Comparison of ENCODE assay signal across 11 cellular contexts in the genomic region with DNA sequence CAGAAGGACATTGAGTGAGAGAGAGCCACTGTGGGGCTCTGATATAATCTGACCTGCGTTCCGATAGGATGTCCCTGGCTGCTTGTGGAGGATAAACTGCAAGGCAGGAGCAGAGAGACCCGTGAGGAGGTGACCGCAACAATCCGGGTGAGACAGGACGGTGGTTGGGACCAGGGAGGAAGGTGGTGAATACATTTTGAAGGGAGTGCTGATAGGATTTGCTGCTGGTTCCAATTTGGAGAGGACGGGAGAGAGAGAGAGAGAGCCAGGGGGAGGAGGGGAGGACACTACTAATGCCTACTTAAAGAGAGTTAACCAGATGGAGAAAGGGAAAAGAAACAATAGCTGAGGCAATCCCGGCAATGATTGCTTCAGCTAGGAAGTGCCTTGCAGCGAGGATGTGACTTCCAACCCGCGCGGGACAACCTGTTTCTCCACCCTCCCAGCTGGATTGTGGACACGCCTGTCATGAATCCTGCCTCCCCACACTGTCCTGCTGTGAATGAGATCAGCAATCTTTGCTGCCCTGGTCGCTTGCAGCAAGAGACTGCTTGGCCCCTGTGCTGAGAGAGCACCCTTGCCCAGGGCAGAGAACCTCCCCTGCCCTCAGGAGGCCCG.
DNase-seq lines count a peak whose midpoint lies in the region; ATAC-seq, FAIRE-seq and TF ChIP-seq lines count a peak whose summit lies in the region.
"Had no signal": no experiment of that assay in that cellular context is flagged by ENCODE, and none has a peak within 500 bp of the region (broad histone marks: within the 10 kb centered on the region; RNA-seq: fewer than 3 reads in every experiment).

No MANE protein-coding gene starts in this region.

- H2BK5ac ChIP-seq in H1 (ENCODE audit: low read depth, low read length) = peak overlapping the region; percentile 79

- peak; percentile 52 for FAIRE-seq in H1 (lab: Jason Lieb, UNC)

- H3K4me3 ChIP-seq in H1 (ENCODE audit: extremely low read depth in 1 of 4, insufficient read depth in 2 of 4, low read depth in 3 of 4, low read length in 4 of 4) (peak overlapping the region in 2 of 4 experiments; percentile 5 to 46; a peak in 3 of 8 replicates), neural progenitor cell (peak overlapping the region; percentile 12)

- peaks cover 0 to 6% (median under 1%) of the 10 kb centered on the region in 4 experiments; a peak in 3 of 7 replicates for H3K27me3 ChIP-seq in H1 (replicated peaks in 1 of 4; ENCODE audit: control insufficient read depth in 3 of 4, extremely low read depth in 1 of 4, insufficient read depth in 3 of 4, low read length in 3 of 4)
- H3K27me3 ChIP-seq in neural progenitor cell = peaks cover 10% of the 10 kb centered on the region

- peak overlapping the region; percentile 94; the same call in 1 of the 2 replicates for H2BK15ac ChIP-seq in H1 (ENCODE audit: low read length)

- H3K27ac Mint-ChIP-seq in neural progenitor cell = peak overlapping the region; percentile 22
- no peak overlapping the region for H3K27ac Mint-ChIP-seq in activated CD8-positive, alpha-beta memory T cell treated with anti-CD3 and anti-CD28 coated beads, Interleukin-2, amount 10 ng/mL, durations not matched to agents 7 days and 5 days
- H3K27ac Mint-ChIP-seq: effector memory CD8-positive, alpha-beta T cell had no signal

- no peaks in the 10 kb centered on the region for H3K36me3 ChIP-seq in ES-I3 (ENCODE audit: insufficient read depth, low read length)
- no peaks in the 10 kb centered on the region for H3K36me3 ChIP-seq in H1 (ENCODE audit: control insufficient read depth in 2 of 4, insufficient read depth in 4 of 4, low read length in 3 of 4)
- no peaks in the 10 kb centered on the region for H3K36me3 ChIP-seq in neural progenitor cell

- no peak overlapping the region for H2BK120ac ChIP-seq in H1 (replicated peaks; ENCODE audit: low read depth, low read length)

- H4K91ac ChIP-seq in H1 (replicated peaks; ENCODE audit: insufficient read length, low read length) = peak overlapping the region; percentile 70

- peak overlapping the region; percentile 41 for H3K9ac ChIP-seq in ES-I3 (ENCODE audit: low read depth, low read length)
- H3K9ac ChIP-seq in H1 (replicated peaks in 1 of 4; ENCODE audit: extremely low read depth in 1 of 4, low read depth in 3 of 4, low read length in 3 of 4) = peak overlapping the region in 2 of 4 experiments; percentile 18 to 26; a peak in 3 of 7 replicates
- H3K9ac ChIP-seq in neural progenitor cell = no peak overlapping the region

- H3K4me1 Mint-ChIP-seq in neural progenitor cell = peaks cover 39% of the 10 kb centered on the region
- peaks cover 8% of the 10 kb centered on the region for H3K4me1 Mint-ChIP-seq in activated CD8-positive, alpha-beta memory T cell treated with anti-CD3 and anti-CD28 coated beads, Interleukin-2, amount 10 ng/mL, durations not matched to agents 7 days and 5 days

- H3K4me3 Mint-ChIP-seq in neural progenitor cell = peak overlapping the region; percentile 57
- no peak overlapping the region for H3K4me3 Mint-ChIP-seq in activated CD8-positive, alpha-beta memory T cell treated with anti-CD3 and anti-CD28 coated beads, Interleukin-2, amount 10 ng/mL, durations not matched to agents 7 days and 5 days
- H3K4me3 Mint-ChIP-seq: effector memory CD8-positive, alpha-beta T cell had no signal

- 0 out of 2 replicates have a peak, but pooled peaks cover 2% of the 10 kb centered on the region for H3K23me2 ChIP-seq in H1 (ENCODE audit: low read depth, low read length)

- peaks cover 27% of the 10 kb centered on the region for H3K9me3 Mint-ChIP-seq in neural progenitor cell
- H3K9me3 Mint-ChIP-seq in activated CD8-positive, alpha-beta memory T cell treated with anti-CD3 and anti-CD28 coated beads, Interleukin-2, amount 10 ng/mL, durations not matched to agents 7 days and 5 days (ENCODE audit: low read depth) = peaks cover 6% of the 10 kb centered on the region

- H2AK5ac ChIP-seq in H1 (ENCODE audit: low read depth, low read length) = peak overlapping the region; percentile 54; the same call in 1 of the 2 replicates

- TF ChIP-seq RAD21 in H1 (IDR thresholded peaks at IDR 0.05 in 1 of 2, conservative IDR thresholded peaks at IDR 0.05 in 1 of 2; ENCODE audit: low read depth in 2 of 2, low read length in 2 of 2) = no peak

- H4K5ac ChIP-seq in H1 (ENCODE audit: insufficient read length, low read depth, low read length) = peak overlapping the region; percentile 24

- no peak overlapping the region for H3K23ac ChIP-seq in H1 (ENCODE audit: insufficient read length)

- POLR2A ChIA-PET in H1 (lab: Charles Lee; ENCODE audit: partially characterized antibody) = interaction anchor here (0.5 to 2.4 kb wide), 14 partner anchors 9 to 249 kb away, joined by 3 to 13 read pairs (median 4); no protein-coding TSS in a partner anchor

- H2AFZ ChIP-seq in H1 (ENCODE audit: low read length) (peak overlapping the region; percentile 77), neural progenitor cell (replicated peaks) (peak overlapping the region; percentile 64)

- peak in 1 of 2 experiments; percentile 58; a peak in 2 of 3 replicates for TF ChIP-seq POLR2A in H1 (IDR thresholded peaks at IDR 0.05; ENCODE audit: control extremely low read depth in 1 of 2, low read depth in 2 of 2, low read length in 2 of 2)

- H3K79me2 ChIP-seq in H1 (ENCODE audit: control insufficient read depth in 1 of 2, insufficient read depth in 2 of 2, low read length in 2 of 2) = no peaks in the 10 kb centered on the region
- no peaks in the 10 kb centered on the region for H3K79me2 ChIP-seq in neural progenitor cell (ENCODE audit: low read depth)

- H2BK12ac ChIP-seq in H1 (ENCODE audit: low read depth, low read length) = peak overlapping the region; percentile 98

- H3K18ac ChIP-seq in H1 (ENCODE audit: extremely low read depth, low read length) = peak overlapping the region; percentile 91

- H3K27ac ChIP-seq in H1 (ENCODE audit: low read depth, low read length) (no peak overlapping the region), neural progenitor cell (no peak overlapping the region)

- H4K8ac ChIP-seq in H1 (ENCODE audit: extremely low read depth, insufficient read depth, low read length) = no peak overlapping the region; the same call in 1 of the 2 replicates

- H3K79me1 ChIP-seq in H1 (ENCODE audit: low read depth, low read length) = no peaks in the 10 kb centered on the region

- H3K4me1 ChIP-seq in ES-I3 (ENCODE audit: insufficient read depth, low read length) (peaks cover 10% of the 10 kb centered on the region; the same call in 1 of the 2 replicates), H1 (replicated peaks in 1 of 4; ENCODE audit: control insufficient read depth in 3 of 4, insufficient read depth in 4 of 4, low read length in 3 of 4) (peaks cover 2 to 11% (median 3%) of the 10 kb centered on the region in 4 experiments; a peak in 5 of 7 replicates), neural progenitor cell (peaks cover 13% of the 10 kb centered on the region)

- peak overlapping the region; percentile 56; the same call in 1 of the 2 replicates for H2BK20ac ChIP-seq in H1 (ENCODE audit: low read length)

- DNase-seq in NCI-H524 treated with DMSO at 0.1 percent for 48 hours (lab: John Stamatoyannopoulos, UW) (peak; percentile 27), H1 (ENCODE audit: low read depth in 1 of 2, low spot score in 2 of 2) (peak; percentile 23 to 55), neural progenitor cell (ENCODE audit: low spot score) (peak; percentile 47), inferior parietal cortex (ENCODE audit: extremely low spot score) (no peak)
- DNase-seq in activated CD8-positive, alpha-beta memory T cell treated with anti-CD3 and anti-CD28 coated beads, Interleukin-2, amount 10 ng/mL, durations not matched to agents 7 days and 5 days = no peak
- DNase-seq: effector memory CD8-positive, alpha-beta T cell; NCI-H446 treated with DMSO at 0.1 percent for 48 hours; occipital lobe had no signal

- H3K4me2 ChIP-seq in H1 (ENCODE audit: insufficient read depth in 1 of 2, low read depth in 2 of 2, low read length in 2 of 2) (peak overlapping the region; percentile 65), neural progenitor cell (peak overlapping the region; percentile 41)

- H3K9me3 ChIP-seq in ES-I3 (ENCODE audit: control insufficient read depth, insufficient read depth, low read length) (peaks cover 3% of the 10 kb centered on the region; the same call in 1 of the 2 replicates), H1 (ENCODE audit: insufficient read depth in 2 of 2, low read depth in 1 of 2, low read length in 1 of 2) (peaks cover 7 to 13% of the 10 kb centered on the region in 2 experiments), neural progenitor cell (ENCODE audit: low read depth) (no peaks in the 10 kb centered on the region)

- ATAC-seq in HG03139 (IDR thresholded peaks at IDR 0.05; ENCODE audit: unreplicated experiment) = no peak
- no peak for ATAC-seq in GM19463 (IDR thresholded peaks at IDR 0.05; ENCODE audit: unreplicated experiment)
- ATAC-seq in activated CD8-positive, alpha-beta memory T cell treated with anti-CD3 and anti-CD28 coated beads, Interleukin-2, amount 10 ng/mL, durations not matched to agents 7 days and 5 days = no peak
- ATAC-seq: effector memory CD8-positive, alpha-beta T cell had no signal

- no peak overlapping the region for H3K4ac ChIP-seq in H1 (replicated peaks; ENCODE audit: insufficient read length, low read depth, low read length)

- no peak overlapping the region for H3K56ac ChIP-seq in H1 (replicated peaks; ENCODE audit: insufficient read length, low read depth, low read length)

- no peaks in the 10 kb centered on the region for H3K36me3 Mint-ChIP-seq in neural progenitor cell
- no peaks in the 10 kb centered on the region for H3K36me3 Mint-ChIP-seq in activated CD8-positive, alpha-beta memory T cell treated with anti-CD3 and anti-CD28 coated beads, Interleukin-2, amount 10 ng/mL, durations not matched to agents 7 days and 5 days

- TF ChIP-seq CTCF in H1 (IDR thresholded peaks at IDR 0.05; ENCODE audit: control extremely low read depth in 1 of 3, insufficient read depth in 1 of 3, low read depth in 1 of 3, low read length in 3 of 3) (no peak), neural progenitor cell (IDR thresholded peaks at IDR 0.05) (no peak)

- H3K27me3 Mint-ChIP-seq in neural progenitor cell (ENCODE audit: insufficient read depth, low read depth) = peaks cover 12% of the 10 kb centered on the region
- peaks cover 47% of the 10 kb centered on the region for H3K27me3 Mint-ChIP-seq in activated CD8-positive, alpha-beta memory T cell treated with anti-CD3 and anti-CD28 coated beads, Interleukin-2, amount 10 ng/mL, durations not matched to agents 7 days and 5 days

- no peak overlapping the region for H3K14ac ChIP-seq in H1 (ENCODE audit: insufficient read length)

- peaks cover 12% of the 10 kb centered on the region for H3F3A ChIP-seq in neural progenitor cell (ENCODE audit: low read depth)

- H4K20me1 ChIP-seq in H1 (replicated peaks in 1 of 2; ENCODE audit: control insufficient read depth in 1 of 2, insufficient read depth in 2 of 2, low read length in 2 of 2) (no peaks in the 10 kb centered on the region), neural progenitor cell (ENCODE audit: low read depth) (no peaks in the 10 kb centered on the region)

- WGBS in H1 (ENCODE audit: extremely low coverage in 1 of 2, insufficient coverage in 1 of 2, insufficient read length in 1 of 2, insufficient replicate concordance in 2 of 2, low coverage in 1 of 2, low lambda C conversion rate in 2 of 2, missing lambda C conversion rate in 1 of 2), 2 experiments = 33% methylated on average over 15 of the region's 15 CpGs; no CpG with 5 or more reads in 1 of the 2 experiments

- TF ChIP-seq EP300 in H1 (IDR thresholded peaks at IDR 0.05; ENCODE audit: borderline replicate concordance in 1 of 2, low read depth in 2 of 2, low read length in 2 of 2) = no peak

- CTCF ChIA-PET in H1 (lab: Charles Lee; ENCODE audit: partially characterized antibody) = interaction anchor here (0.6 to 2.6 kb wide), 18 partner anchors 11 to 234 kb away, joined by 3 to 12 read pairs (median 4); no protein-coding TSS in a partner anchor
- CTCF ChIA-PET in activated CD8-positive, alpha-beta memory T cell treated with anti-CD3 and anti-CD28 coated beads, Interleukin-2, amount 10 ng/mL, durations not matched to agents 7 days and 5 days (lab: Charles Lee) = interaction anchor here (1.0 to 3.0 kb wide), 5 partner anchors 13 to 234 kb away, joined by 3 to 10 read pairs (median 3); no protein-coding TSS in a partner anchor

Comparison
In these comparisons a context has a peak if more than half of its experiments do, and no peak if none do; other contexts are left out.
1. DNase-seq: peak in NCI-H524 treated with DMSO at 0.1 percent for 48 hours (single experiment), H1 (2 of 2) and neural progenitor cell (single experiment); none in inferior parietal cortex (single experiment) and activated CD8-positive, alpha-beta memory T cell treated with anti-CD3 and anti-CD28 coated beads, Interleukin-2, amount 10 ng/mL, durations not matched to agents 7 days and 5 days (single experiment).